11 cellular contexts compared by ENCODE assay signal in the genomic region with DNA sequence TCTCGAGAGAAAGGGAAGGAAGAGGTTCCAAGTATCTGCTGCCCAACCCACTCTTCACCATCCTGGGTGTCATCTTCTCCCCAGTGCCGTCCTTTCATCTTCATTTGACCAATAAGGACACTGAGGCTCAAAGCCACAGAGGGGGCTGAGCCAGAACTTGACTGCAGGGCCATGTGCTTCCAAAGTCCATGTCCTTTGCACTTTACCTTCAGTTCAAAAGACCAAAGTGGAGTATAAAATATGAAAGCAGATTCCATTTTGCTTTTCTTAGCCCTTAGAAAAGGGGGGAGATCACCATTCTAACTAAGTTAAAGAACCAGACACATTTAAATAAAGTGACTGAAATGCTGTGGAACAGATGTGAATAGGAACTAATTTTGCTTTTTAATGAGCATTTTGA. TPM values are rescaled to one million over a fixed set of nuclear protein-coding genes. Genes with fewer than 3 reads are reported as not detected.
DNase-seq lines count a peak whose midpoint lies in the region; ATAC-seq and TF ChIP-seq lines count a peak whose summit lies in the region.
"Had no signal": no experiment of that assay in that cellular context is flagged by ENCODE, and none has a peak within 500 bp of the region (broad histone marks: within the 10 kb centered on the region; RNA-seq: fewer than 3 reads in every experiment).

No MANE protein-coding gene starts in this region.

- TF ChIP-seq CTCF in natural killer cell (IDR thresholded peaks at IDR 0.05), result no peak

- no peak overlapping the region for H3K4me3 Mint-ChIP-seq in activated naive CD8-positive, alpha-beta T cell treated with anti-CD3 and anti-CD28 coated beads, Interleukin-2, amount 50 U/mL, for 24 hours
- H3K4me3 Mint-ChIP-seq in activated naive CD8-positive, alpha-beta T cell treated with anti-CD3 and anti-CD28 coated beads for 36 hours, result no peak overlapping the region
- H3K4me3 Mint-ChIP-seq in activated T-helper 17 cell treated with anti-CD3 and anti-CD28 coated beads, Interleukin-2, amount 50 U/mL, for 72 hours, result peak overlapping the region; percentile 52
- peak overlapping the region; percentile 54 for H3K4me3 Mint-ChIP-seq in natural killer cell
- no peak overlapping the region for H3K4me3 Mint-ChIP-seq in stimulated activated memory B cell treated with anti-CD40 and anti-IgM and Interleukin-4, amounts not matched to agents 10 μg/mL and 1 μg/mL and 100 μg/mL, for 72 hours
- H3K4me3 Mint-ChIP-seq: H9 had no signal

- no peak overlapping the region for H3K27ac Mint-ChIP-seq in activated naive CD8-positive, alpha-beta T cell treated with anti-CD3 and anti-CD28 coated beads, Interleukin-2, amount 50 U/mL, for 24 hours
- H3K27ac Mint-ChIP-seq in activated naive CD8-positive, alpha-beta T cell treated with anti-CD3 and anti-CD28 coated beads for 36 hours, result no peak overlapping the region
- H3K27ac Mint-ChIP-seq in activated T-helper 17 cell treated with anti-CD3 and anti-CD28 coated beads, Interleukin-2, amount 50 U/mL, for 72 hours, result peak overlapping the region; percentile 9
- H3K27ac Mint-ChIP-seq in natural killer cell, result peak overlapping the region; percentile 71 to 78
- H3K27ac Mint-ChIP-seq in stimulated activated memory B cell treated with anti-CD40 and anti-IgM and Interleukin-4, amounts not matched to agents 10 μg/mL and 1 μg/mL and 100 μg/mL, for 72 hours, result peak overlapping the region; percentile 20

- H3K9me3 Mint-ChIP-seq in activated naive CD8-positive, alpha-beta T cell treated with anti-CD3 and anti-CD28 coated beads, Interleukin-2, amount 50 U/mL, for 24 hours, result peaks cover 9% of the 10 kb centered on the region
- no peaks in the 10 kb centered on the region for H3K9me3 Mint-ChIP-seq in activated naive CD8-positive, alpha-beta T cell treated with anti-CD3 and anti-CD28 coated beads for 36 hours
- no peaks in the 10 kb centered on the region for H3K9me3 Mint-ChIP-seq in activated T-helper 17 cell treated with anti-CD3 and anti-CD28 coated beads, Interleukin-2, amount 50 U/mL, for 72 hours
- no peaks in the 10 kb centered on the region for H3K9me3 Mint-ChIP-seq in natural killer cell
- H3K9me3 Mint-ChIP-seq in stimulated activated memory B cell treated with anti-CD40 and anti-IgM and Interleukin-4, amounts not matched to agents 10 μg/mL and 1 μg/mL and 100 μg/mL, for 72 hours, result no peaks in the 10 kb centered on the region

- intact Hi-C loops in natural killer cell (cut with micrococcal nuclease), result no loop called here

- no peaks in the 10 kb centered on the region for H3K27me3 Mint-ChIP-seq in activated naive CD8-positive, alpha-beta T cell treated with anti-CD3 and anti-CD28 coated beads, Interleukin-2, amount 50 U/mL, for 24 hours
- H3K27me3 Mint-ChIP-seq in activated naive CD8-positive, alpha-beta T cell treated with anti-CD3 and anti-CD28 coated beads for 36 hours, result peaks cover 3% of the 10 kb centered on the region
- no peaks in the 10 kb centered on the region for H3K27me3 Mint-ChIP-seq in activated T-helper 17 cell treated with anti-CD3 and anti-CD28 coated beads, Interleukin-2, amount 50 U/mL, for 72 hours
- no peaks in the 10 kb centered on the region for H3K27me3 Mint-ChIP-seq in natural killer cell (ENCODE audit: low read depth in 2 of 2)
- H3K27me3 Mint-ChIP-seq in stimulated activated memory B cell treated with anti-CD40 and anti-IgM and Interleukin-4, amounts not matched to agents 10 μg/mL and 1 μg/mL and 100 μg/mL, for 72 hours, result no peaks in the 10 kb centered on the region

- ATAC-seq in activated naive CD8-positive, alpha-beta T cell treated with anti-CD3 and anti-CD28 coated beads, Interleukin-2, amount 50 U/mL, for 24 hours, result peak; percentile 31
- ATAC-seq in activated T-helper 17 cell treated with anti-CD3 and anti-CD28 coated beads, Interleukin-2, amount 50 U/mL, for 72 hours (replicated peaks), result no peak
- peak in 1 of 3 donors; percentile 33 for ATAC-seq in natural killer cell
- ATAC-seq in stimulated activated memory B cell treated with anti-CD40 and anti-IgM and Interleukin-4, amounts not matched to agents 10 μg/mL and 1 μg/mL and 100 μg/mL, for 72 hours, result no peak
- ATAC-seq: GM12878 had no signal

- H3K36me3 Mint-ChIP-seq in activated naive CD8-positive, alpha-beta T cell treated with anti-CD3 and anti-CD28 coated beads, Interleukin-2, amount 50 U/mL, for 24 hours (ENCODE audit: low read depth), result peaks cover 13% of the 10 kb centered on the region
- H3K36me3 Mint-ChIP-seq in activated naive CD8-positive, alpha-beta T cell treated with anti-CD3 and anti-CD28 coated beads for 36 hours, result peaks cover 16% of the 10 kb centered on the region
- H3K36me3 Mint-ChIP-seq in activated T-helper 17 cell treated with anti-CD3 and anti-CD28 coated beads, Interleukin-2, amount 50 U/mL, for 72 hours (ENCODE audit: low read depth), result peaks cover 10% of the 10 kb centered on the region
- no peaks in the 10 kb centered on the region for H3K36me3 Mint-ChIP-seq in natural killer cell
- peaks cover 41% of the 10 kb centered on the region for H3K36me3 Mint-ChIP-seq in stimulated activated memory B cell treated with anti-CD40 and anti-IgM and Interleukin-4, amounts not matched to agents 10 μg/mL and 1 μg/mL and 100 μg/mL, for 72 hours

- H3K4me1 Mint-ChIP-seq in activated naive CD8-positive, alpha-beta T cell treated with anti-CD3 and anti-CD28 coated beads, Interleukin-2, amount 50 U/mL, for 24 hours, result peaks cover 77% of the 10 kb centered on the region
- peaks cover 22% of the 10 kb centered on the region for H3K4me1 Mint-ChIP-seq in activated naive CD8-positive, alpha-beta T cell treated with anti-CD3 and anti-CD28 coated beads for 36 hours
- peaks cover 56% of the 10 kb centered on the region for H3K4me1 Mint-ChIP-seq in activated T-helper 17 cell treated with anti-CD3 and anti-CD28 coated beads, Interleukin-2, amount 50 U/mL, for 72 hours
- H3K4me1 Mint-ChIP-seq in natural killer cell, result peaks cover 89 to 94% of the 10 kb centered on the region in 2 donors
- peaks cover 96% of the 10 kb centered on the region for H3K4me1 Mint-ChIP-seq in stimulated activated memory B cell treated with anti-CD40 and anti-IgM and Interleukin-4, amounts not matched to agents 10 μg/mL and 1 μg/mL and 100 μg/mL, for 72 hours

- no peak for DNase-seq in activated naive CD8-positive, alpha-beta T cell treated with anti-CD3 and anti-CD28 coated beads, Interleukin-2, amount 50 U/mL, for 24 hours
- no peak for DNase-seq in activated naive CD8-positive, alpha-beta T cell treated with anti-CD3 and anti-CD28 coated beads for 36 hours
- no peak for DNase-seq in natural killer cell
- no peak for DNase-seq in activated T-cell treated with anti-CD3 and anti-CD28 coated beads, Interleukin-2, amount 50 U/mL, for 1 hour
- no peak for DNase-seq in activated effector memory CD4-positive, alpha-beta T cell treated with Interleukin-2 at 50 U/mL for 16 hours
- no peak for DNase-seq in NCI-H526 treated with DMSO at 0.1 percent for 48 hours (lab: John Stamatoyannopoulos, UW)
- DNase-seq: H9 had no signal

RNA-seq across cellular contexts. Expression of gene JAZF1, which starts 56.2 kb away (rescaled TPM):
- total RNA-seq in activated naive CD8-positive, alpha-beta T cell treated with anti-CD3 and anti-CD28 coated beads for 36 hours, result 1 to 10 TPM; 6.6 to 7.4 TPM
- total RNA-seq in activated T-helper 17 cell treated with anti-CD3 and anti-CD28 coated beads, Interleukin-2, amount 50 U/mL, for 72 hours, result 1 to 10 TPM; 5.6 to 5.7 TPM
- total RNA-seq in natural killer cell, result 10 to 100 TPM; 82.5 to 89.7 (median 87.6) TPM
- total RNA-seq: HT-29 had no signal

Comparison
In these comparisons a context has a peak if more than half of its experiments do, and no peak if none do; other contexts are left out.
1. H3K27ac Mint-ChIP-seq: peak in activated T-helper 17 cell treated with anti-CD3 and anti-CD28 coated beads, Interleukin-2, amount 50 U/mL, for 72 hours (single experiment), natural killer cell (2 of 2) and stimulated activated memory B cell treated with anti-CD40 and anti-IgM and Interleukin-4, amounts not matched to agents 10 μg/mL and 1 μg/mL and 100 μg/mL, for 72 hours (single experiment); none in activated naive CD8-positive, alpha-beta T cell treated with anti-CD3 and anti-CD28 coated beads, Interleukin-2, amount 50 U/mL, for 24 hours (single experiment) and activated naive CD8-positive, alpha-beta T cell treated with anti-CD3 and anti-CD28 coated beads for 36 hours (single experiment).
2. H3K4me3 Mint-ChIP-seq: peak in activated T-helper 17 cell treated with anti-CD3 and anti-CD28 coated beads, Interleukin-2, amount 50 U/mL, for 72 hours (single experiment) and natural killer cell (single experiment); none in activated naive CD8-positive, alpha-beta T cell treated with anti-CD3 and anti-CD28 coated beads, Interleukin-2, amount 50 U/mL, for 24 hours (single experiment), activated naive CD8-positive, alpha-beta T cell treated with anti-CD3 and anti-CD28 coated beads for 36 hours (single experiment) and stimulated activated memory B cell treated with anti-CD40 and anti-IgM and Interleukin-4, amounts not matched to agents 10 μg/mL and 1 μg/mL and 100 μg/mL, for 72 hours (single experiment).
3. RNA of gene JAZF1, which starts 56.2 kb away (total RNA-seq): 82.5 to 89.7 TPM in natural killer cell; 6.6 to 7.4 TPM in activated naive CD8-positive, alpha-beta T cell treated with anti-CD3 and anti-CD28 coated beads for 36 hours and 5.6 to 5.7 TPM in activated T-helper 17 cell treated with anti-CD3 and anti-CD28 coated beads, Interleukin-2, amount 50 U/mL, for 72 hours; every median in the first group is over 4 times any median in the second.